In the genomic region with DNA sequence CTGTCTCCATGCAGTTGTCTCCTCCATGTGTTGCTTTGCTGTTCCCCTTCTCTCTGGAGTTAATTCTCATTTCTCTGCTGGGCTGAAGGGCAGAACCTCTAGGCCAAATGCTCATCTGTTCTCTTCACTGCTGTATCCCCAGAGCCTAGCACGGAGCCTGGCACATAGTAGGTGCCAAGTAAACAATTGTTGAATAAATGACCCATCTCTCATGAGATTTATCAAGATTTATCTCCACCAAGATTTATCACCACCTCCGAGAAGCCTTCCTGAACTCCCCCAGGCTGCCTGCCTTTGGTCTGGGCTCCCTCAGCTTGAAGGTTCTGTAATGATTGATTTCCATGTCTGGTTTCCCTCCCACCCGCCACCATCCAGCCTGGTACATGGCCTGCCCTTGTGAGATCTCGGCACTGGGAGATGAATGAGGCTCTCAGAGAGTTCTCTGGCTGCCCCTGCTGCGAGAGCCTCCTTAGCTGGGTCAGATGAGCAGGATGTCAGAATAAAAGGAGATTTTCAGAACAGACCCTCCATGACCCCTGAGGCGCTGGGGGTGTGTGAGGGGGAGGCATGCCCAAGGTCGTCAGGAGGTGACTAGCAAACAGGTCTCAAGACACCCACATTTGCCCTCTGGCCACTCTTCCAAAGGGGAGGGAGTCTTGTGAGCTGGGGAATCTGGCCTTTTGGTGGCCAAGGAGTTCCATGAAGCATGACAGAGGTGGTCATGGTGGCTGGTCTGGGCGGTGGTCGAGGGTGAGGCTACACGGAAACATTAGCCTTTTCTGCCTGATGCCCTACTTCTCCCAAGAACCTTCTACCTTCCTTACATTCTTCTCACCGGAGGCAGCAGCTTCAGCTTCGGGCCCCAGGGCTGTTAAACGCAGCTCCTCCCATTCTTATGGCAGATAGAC, we compare ENCODE assay signal across 15 cellular contexts. TPM values are rescaled to one million over a fixed set of nuclear protein-coding genes. Genes with fewer than 3 reads are reported as not detected.
DNase-seq lines count a peak whose midpoint lies in the region; ATAC-seq and TF ChIP-seq lines count a peak whose summit lies in the region.
"Had no signal": no experiment of that assay in that cellular context is flagged by ENCODE, and none has a peak within 500 bp of the region (broad histone marks: within the 10 kb centered on the region; RNA-seq: fewer than 3 reads in every experiment).

No MANE protein-coding gene starts in this region.

- intact Hi-C loops in activated B cell treated with CpG ODN at 0.5 μM for 24 hours (cut with micrococcal nuclease) = loop anchor here (5.0 kb wide), 2 partner anchors 36 to 581 kb away; a partner anchor contains a TSS

- H3K36me3 Mint-ChIP-seq in activated naive CD4-positive, alpha-beta T cell treated with anti-CD3 and anti-CD28 coated beads, Interleukin-2, amount 50 U/mL, for 24 hours = no peaks in the 10 kb centered on the region
- H3K36me3 Mint-ChIP-seq in activated B cell treated with CpG ODN at 0.5 μM for 24 hours (ENCODE audit: low read depth) = no peaks in the 10 kb centered on the region

- no peak for TF ChIP-seq CTCF in activated B cell treated with CpG ODN at 0.5 μM for 24 hours (IDR thresholded peaks at IDR 0.05)

- DNase-seq in activated naive CD4-positive, alpha-beta T cell treated with Interleukin-2 at 50 U/mL for 16 hours = no peak
- DNase-seq in activated B cell treated with CpG ODN at 0.5 μM for 24 hours (no peak), foreskin melanocyte (peak; percentile 84), renal cortical epithelial cell (ENCODE audit: low read depth) (peak; percentile 61)
- DNase-seq: foreskin fibroblast; HFFc6; left lung; NCI-H510A treated with DMSO at 0.1 percent for 48 hours; SJCRH30; stimulated activated CD4-positive, alpha-beta T cell treated with anti-CD3 and anti-CD28 coated beads, Interleukin-15, amount 100 ng/mL, for 24 hours; stomach had no signal

- H3K27me3 Mint-ChIP-seq in activated naive CD4-positive, alpha-beta T cell treated with anti-CD3 and anti-CD28 coated beads, Interleukin-2, amount 50 U/mL, for 24 hours = no peaks in the 10 kb centered on the region
- peaks cover 6% of the 10 kb centered on the region for H3K27me3 Mint-ChIP-seq in activated B cell treated with CpG ODN at 0.5 μM for 24 hours

- CTCF ChIA-PET in activated B cell treated with CpG ODN at 0.5 μM for 24 hours (lab: Charles Lee) = interaction anchor here (2.0 to 9.3 kb wide), 2 partner anchors 84 to 120 kb away, joined by 5 to 153 read pairs; no protein-coding TSS in a partner anchor

- no peaks in the 10 kb centered on the region for H3K9me3 Mint-ChIP-seq in activated naive CD4-positive, alpha-beta T cell treated with anti-CD3 and anti-CD28 coated beads, Interleukin-2, amount 50 U/mL, for 24 hours
- no peaks in the 10 kb centered on the region for H3K9me3 Mint-ChIP-seq in activated B cell treated with CpG ODN at 0.5 μM for 24 hours
- H3K9me3 Mint-ChIP-seq: HFFc6 had no signal

- H3K27ac Mint-ChIP-seq in activated naive CD4-positive, alpha-beta T cell treated with anti-CD3 and anti-CD28 coated beads, Interleukin-2, amount 50 U/mL, for 24 hours = no peak overlapping the region
- H3K27ac Mint-ChIP-seq in activated B cell treated with CpG ODN at 0.5 μM for 24 hours = no peak overlapping the region
- H3K27ac Mint-ChIP-seq: HFFc6 had no signal

- ATAC-seq in activated B cell treated with CpG ODN at 0.5 μM for 24 hours (ENCODE audit: low read depth) (no peak), HG03457 (IDR thresholded peaks at IDR 0.05; ENCODE audit: unreplicated experiment) (no peak), GM18519 (IDR thresholded peaks at IDR 0.05; ENCODE audit: low FRiP score, unreplicated experiment) (no peak), HG02938 (IDR thresholded peaks at IDR 0.05; ENCODE audit: unreplicated experiment) (no peak)
- ATAC-seq: left lung had no signal

- POLR2A ChIA-PET in activated B cell treated with CpG ODN at 0.5 μM for 24 hours (lab: Charles Lee) = interaction anchor here (0.7 kb wide), 1 partner anchor 58 kb away, joined by 6 read pairs; no protein-coding TSS in a partner anchor

- H3K4me1 Mint-ChIP-seq in activated naive CD4-positive, alpha-beta T cell treated with anti-CD3 and anti-CD28 coated beads, Interleukin-2, amount 50 U/mL, for 24 hours = peaks cover 32% of the 10 kb centered on the region
- H3K4me1 Mint-ChIP-seq in activated B cell treated with CpG ODN at 0.5 μM for 24 hours = peaks cover 30% of the 10 kb centered on the region

- H3K4me3 Mint-ChIP-seq in activated naive CD4-positive, alpha-beta T cell treated with anti-CD3 and anti-CD28 coated beads, Interleukin-2, amount 50 U/mL, for 24 hours = peak overlapping the region; percentile 55
- H3K4me3 Mint-ChIP-seq in activated B cell treated with CpG ODN at 0.5 μM for 24 hours = peak overlapping the region; percentile 21
- H3K4me3 Mint-ChIP-seq: HFFc6 had no signal

RNA-seq across cellular contexts. Expression of a gene that starts 2.5 kb away (rescaled TPM):
- total RNA-seq in activated B cell treated with CpG ODN at 0.5 μM for 24 hours (22.2 and 23.9 TPM in 2 replicates), renal cortical epithelial cell (3.0 TPM in 2 replicates)

RNA-seq across cellular contexts. Expression of a gene that starts 33.9 kb away (rescaled TPM):
- total RNA-seq in activated B cell treated with CpG ODN at 0.5 μM for 24 hours (4.5 and 5.6 TPM in 2 replicates), renal cortical epithelial cell (219 and 458 TPM in 2 replicates)

Comparison
In these comparisons a context has a peak if more than half of its experiments do, and no peak if none do; other contexts are left out.
1. DNase-seq: peak in foreskin melanocyte (single experiment) and renal cortical epithelial cell (single experiment); none in activated naive CD4-positive, alpha-beta T cell treated with Interleukin-2 at 50 U/mL for 16 hours (single experiment) and activated B cell treated with CpG ODN at 0.5 μM for 24 hours (single experiment).
2. RNA of a gene that starts 33.9 kb away (total RNA-seq): 219 to 458 TPM in renal cortical epithelial cell; 4.5 to 5.6 TPM in activated B cell treated with CpG ODN at 0.5 μM for 24 hours; every median in the first group is over 10 times any median in the second.